1 cellular context compared by ENCODE assay signal in genomic region chr6:27902335-27903314, GRCh38.
TF ChIP-seq lines count a peak whose summit lies in the region.

No MANE protein-coding gene starts in this region.

TF ChIP-seq in H1, 55 proteins besides CTCF, POLR2A, EP300 and RAD21 (continued from another document):
- TF ChIP-seq RFX5 (IDR thresholded peaks at IDR 0.05; ENCODE audit: borderline replicate concordance, low read depth, low read length): no peak
- TF ChIP-seq MAX (IDR thresholded peaks at IDR 0.05): 0 out of 2 replicates have a peak, but pooled peaks have one; percentile 38
- peak; percentile 80; the same call in 1 of the 2 replicates for TF ChIP-seq ATF2 (IDR thresholded peaks at IDR 0.05; ENCODE audit: low read length)
- no peak for TF ChIP-seq CHD2 (IDR thresholded peaks at IDR 0.05; ENCODE audit: low read length)
- peak; percentile 31; the same call in 1 of the 2 replicates for TF ChIP-seq NRF1 (IDR thresholded peaks at IDR 0.05; ENCODE audit: low read depth, low read length)
- peak; percentile 99 for TF ChIP-seq ASH2L (IDR thresholded peaks at IDR 0.05; ENCODE audit: low read length)
- TF ChIP-seq CREB1 (IDR thresholded peaks at IDR 0.05): peak; percentile 79
- 0 out of 2 replicates have a peak, but pooled peaks have one; percentile 30 for TF ChIP-seq TAF1 (IDR thresholded peaks at IDR 0.05; ENCODE audit: low read depth, low read length)
- TF ChIP-seq EGR1 (IDR thresholded peaks at IDR 0.05; ENCODE audit: borderline replicate concordance, low read depth, low read length): no peak
- peak; percentile 25 for TF ChIP-seq CHD7 (IDR thresholded peaks at IDR 0.05; ENCODE audit: insufficient replicate concordance, low read length)
- peak; percentile 80; the same call in 1 of the 2 replicates for TF ChIP-seq MAFK (IDR thresholded peaks at IDR 0.05; ENCODE audit: low read depth, low read length)
- peak; percentile 34; the same call in 1 of the 2 replicates for TF ChIP-seq BRCA1 (IDR thresholded peaks at IDR 0.05; ENCODE audit: low read depth, low read length)
- no peak for TF ChIP-seq YY1 (IDR thresholded peaks at IDR 0.05; ENCODE audit: low read depth, low read length)
- no peak for TF ChIP-seq RXRA (IDR thresholded peaks at IDR 0.05; ENCODE audit: insufficient read depth, low read depth, low read length)
- no peak for TF ChIP-seq HDAC6 (IDR thresholded peaks at IDR 0.05; ENCODE audit: low read depth, low read length)
- no peak for TF ChIP-seq CBX5 (IDR thresholded peaks at IDR 0.05; ENCODE audit: low read depth, low read length)
- TF ChIP-seq HDAC2 (IDR thresholded peaks at IDR 0.05; ENCODE audit: borderline replicate concordance in 1 of 2, low read depth in 2 of 2, low read length in 2 of 2): peak in 1 of 2 experiments; percentile 23; a peak in 1 of 4 replicates
- TF ChIP-seq TAF7 (optimal IDR thresholded peaks at IDR 0.05; ENCODE audit: borderline replicate concordance, low read depth, low read length): peak; percentile 47
- TF ChIP-seq TEAD4 (IDR thresholded peaks at IDR 0.05; ENCODE audit: low read depth, low read length): peak; percentile 88
- TF ChIP-seq RBBP5 (IDR thresholded peaks at IDR 0.05; ENCODE audit: borderline replicate concordance, low read depth, low read length): peak; percentile 98
- TF ChIP-seq TBP (IDR thresholded peaks at IDR 0.05; ENCODE audit: low read depth, low read length): peak; percentile 98
